34 cellular contexts compared by ENCODE assay signal in the genomic region with DNA sequence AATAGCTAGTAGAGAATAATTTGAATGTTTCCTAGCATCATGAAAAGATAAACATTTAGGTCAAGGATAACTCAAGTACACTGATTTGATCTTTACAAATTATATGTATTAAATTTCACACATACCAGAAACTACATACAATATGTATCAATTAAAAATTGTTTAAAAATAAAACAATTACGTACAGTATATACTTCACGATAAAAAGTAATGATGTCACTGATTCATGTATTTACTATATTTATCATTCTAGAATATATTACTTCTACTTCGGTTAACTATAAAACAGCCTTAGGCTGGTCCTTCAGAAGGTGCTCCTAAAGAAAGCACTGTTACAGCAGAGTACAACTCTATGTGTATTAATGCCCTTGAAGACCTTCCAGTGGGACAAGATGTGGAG. TPM values are rescaled to one million over a fixed set of nuclear protein-coding genes. Genes with fewer than 3 reads are reported as not detected.
"Had no signal": no experiment of that assay in that cellular context is flagged by ENCODE, and none has a peak within 500 bp of the region (broad histone marks: within the 10 kb centered on the region; RNA-seq: fewer than 3 reads in every experiment).

No MANE protein-coding gene starts in this region.

- DNase-seq: activated B cell treated with CpG ODN at 0.5 μM for 24 hours; activated CD4-positive, alpha-beta memory T cell treated with anti-CD3 and anti-CD28 coated beads for 36 hours; activated CD4-positive, alpha-beta T cell treated with anti-CD3 and anti-CD28 coated beads for 4 hours; activated CD4-positive, alpha-beta T cell treated with anti-CD3 and anti-CD28 coated beads, Interleukin-2, amount 10 ng/mL, durations not matched to agents 24 days and 14 days; activated CD4-positive, alpha-beta T cell treated with anti-CD3 and anti-CD28 coated beads, Interleukin-2, amount 50 U/mL, for 1 hour; activated CD4-positive, alpha-beta T cell treated with anti-CD3 and anti-CD28 coated beads, Interleukin-2, amount 50 U/mL, for 4 hours; activated CD4-positive, CD25-positive, alpha-beta regulatory T cell treated with anti-CD3 and anti-CD28 coated beads, Interleukin-2, amount 50 U/mL, for 72 hours; activated CD8-positive, alpha-beta memory T cell treated with anti-CD3 and anti-CD28 coated beads, Interleukin-2, amount 50 U/mL, for 4 hours; activated CD8-positive, alpha-beta T cell treated with anti-CD3 and anti-CD28 coated beads for 36 hours; activated effector memory CD4-positive, alpha-beta T cell treated with anti-CD3 and anti-CD28 coated beads, Interleukin-2, amount 50 U/mL, for 16 hours; activated gamma-delta T cell treated with Interleukin-2 at 50 U/mL for 16 hours; activated naive CD4-positive, alpha-beta T cell; activated naive CD4-positive, alpha-beta T cell treated with anti-CD3 and anti-CD28 coated beads for 36 hours; activated naive CD4-positive, alpha-beta T cell treated with anti-CD3 and anti-CD28 coated beads, Interleukin-2, amount 50 U/mL, for 16 hours; activated naive CD8-positive, alpha-beta T cell treated with anti-CD3 and anti-CD28 coated beads for 36 hours; activated T-cell treated with anti-CD3 and anti-CD28 coated beads for 4 hours; activated T-cell treated with anti-CD3 and anti-CD28 coated beads, Interleukin-2, amount 50 U/mL, for 1 hour; activated T-cell treated with anti-CD3 and anti-CD28 coated beads, Interleukin-2, amount 50 U/mL, for 4 hours; activated T-cell treated with anti-CD3 and anti-CD28 coated beads, Interleukin-2, amount 50 U/mL, for 72 hours; adrenal gland; amniotic stem cell; body of pancreas; brain microvascular endothelial cell; caudate nucleus; cerebellar nuclear complex; T-helper 2 cell; T-helper 9 cell had no signal

- H3K4me3 ChIP-seq: adrenal gland, body of pancreas, cardiac muscle cell had no signal

- FAIRE-seq: astrocyte, bronchial epithelial cell, TTC549 had no signal

- H3K27me3 ChIP-seq: adrenal gland, body of pancreas, brain microvascular endothelial cell, cardiac muscle cell had no signal

- ATAC-seq: activated CD8-positive, alpha-beta T cell treated with anti-CD3 and anti-CD28 coated beads for 36 hours; activated naive CD4-positive, alpha-beta T cell treated with anti-CD3 and anti-CD28 coated beads, Interleukin-2, amount 50 U/mL, for 72 hours; activated T-cell treated with anti-CD3 and anti-CD28 coated beads, Interleukin-2, amount 50 U/mL, for 4 hours; activated T-cell treated with anti-CD3 and anti-CD28 coated beads, Interleukin-2, amount 50 U/mL, for 72 hours; activated T-helper 17 cell treated with anti-CD3 and anti-CD28 coated beads, Interleukin-2, amount 50 U/mL, for 72 hours; body of pancreas had no signal

- H3K27ac ChIP-seq: body of pancreas, brain microvascular endothelial cell, cardiac muscle cell, VCaP had no signal

- H3K9me3 ChIP-seq: adrenal gland, body of pancreas had no signal

RNA-seq across cellular contexts. Expression of gene REM2, which starts 24.4 kb away (rescaled TPM):
- total RNA-seq: body of pancreas, bronchial epithelial cell had no signal
